ENCODE assay signal across 33 cellular contexts in the genomic region with DNA sequence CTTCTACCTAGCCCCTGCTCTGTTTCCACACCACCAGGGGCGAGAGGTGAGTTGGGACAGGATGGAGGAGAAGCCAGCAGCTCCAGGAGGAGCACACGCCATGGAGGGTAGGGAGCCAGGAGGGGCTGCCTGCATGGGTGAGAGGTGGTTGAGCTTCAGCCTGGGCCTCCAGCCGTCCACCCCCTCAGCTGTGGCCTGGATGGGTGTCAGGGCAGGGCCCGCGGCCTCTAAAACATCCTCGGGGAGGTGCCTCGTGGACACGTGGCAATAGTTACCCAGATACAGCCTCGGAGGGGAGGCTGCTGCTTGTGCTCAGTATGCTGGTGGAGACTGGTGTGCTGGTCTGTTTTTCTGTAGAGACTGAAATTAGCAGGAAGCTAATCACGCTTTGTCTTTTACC.
"Had no signal": no experiment of that assay in that cellular context is flagged by ENCODE, and none has a peak within 500 bp of the region (broad histone marks: within the 10 kb centered on the region; RNA-seq: fewer than 3 reads in every experiment).

No MANE protein-coding gene starts in this region.

- ATAC-seq: activated CD4-positive, CD25-positive, alpha-beta regulatory T cell treated with anti-CD3 and anti-CD28 coated beads, Interleukin-2, amount 50 U/mL, for 24 hours; activated CD8-positive, alpha-beta T cell treated with anti-CD3 and anti-CD28 coated beads for 36 hours; activated T-cell treated with anti-CD3 and anti-CD28 coated beads, Interleukin-2, amount 50 U/mL, for 4 hours; activated T-helper 17 cell treated with anti-CD3 and anti-CD28 coated beads, Interleukin-2, amount 50 U/mL, for 72 hours; effector memory CD8-positive, alpha-beta T cell; gastroesophageal sphincter; T-helper 17 cell had no signal

- H3K27me3 Mint-ChIP-seq: activated CD8-positive, alpha-beta T cell treated with anti-CD3 and anti-CD28 coated beads for 36 hours; activated naive CD8-positive, alpha-beta T cell; activated T-helper 17 cell treated with anti-CD3 and anti-CD28 coated beads, Interleukin-2, amount 50 U/mL, for 72 hours had no signal

- H3K4me3 Mint-ChIP-seq: activated B cell treated with CpG ODN at 0.5 μM for 24 hours; activated CD8-positive, alpha-beta T cell treated with anti-CD3 and anti-CD28 coated beads for 36 hours; activated naive CD8-positive, alpha-beta T cell; activated T-cell treated with anti-CD3 and anti-CD28 coated beads, Interleukin-2, amount 50 U/mL, for 4 hours; activated T-helper 17 cell treated with anti-CD3 and anti-CD28 coated beads, Interleukin-2, amount 50 U/mL, for 72 hours; effector memory CD8-positive, alpha-beta T cell; T-helper 17 cell; T-helper 2 cell treated with Interferon-gamma antibody and Interleukin-4, amounts not matched to agents 5 μg/mL and 100 μg/mL, for 36 hours had no signal

- H3K36me3 Mint-ChIP-seq: activated naive CD8-positive, alpha-beta T cell had no signal

- H3K27ac ChIP-seq: ascending aorta, brain microvascular endothelial cell, epithelial cell of prostate, esophagus squamous epithelium, gastroesophageal sphincter, WERI-Rb-1 had no signal

- H3K9me3 ChIP-seq: ascending aorta, esophagus squamous epithelium, gastroesophageal sphincter had no signal

- H3K36me3 ChIP-seq: ascending aorta, brain microvascular endothelial cell, esophagus squamous epithelium, gastroesophageal sphincter, WERI-Rb-1 had no signal

- DNase-seq: activated B cell treated with CpG ODN at 0.5 μM for 24 hours; activated CD4-positive, alpha-beta T cell treated with anti-CD3 and anti-CD28 coated beads for 48 hours; activated CD4-positive, alpha-beta T cell treated with anti-CD3 and anti-CD28 coated beads, Interleukin-2, amount 50 U/mL, for 1 hour; activated CD4-positive, alpha-beta T cell treated with anti-CD3 and anti-CD28 coated beads, Interleukin-2, amount 50 U/mL, for 48 hours; activated CD8-positive, alpha-beta memory T cell treated with anti-CD3 and anti-CD28 coated beads for 24 hours; activated CD8-positive, alpha-beta T cell treated with anti-CD3 and anti-CD28 coated beads for 36 hours; activated effector memory CD4-positive, alpha-beta T cell treated with Interleukin-2 at 50 U/mL for 16 hours; activated gamma-delta T cell treated with Interleukin-2 at 50 U/mL for 16 hours; activated naive CD4-positive, alpha-beta T cell treated with anti-CD3 and anti-CD28 coated beads, Interleukin-2, amount 50 U/mL, for 16 hours; activated naive CD4-positive, alpha-beta T cell treated with Interleukin-2 at 50 U/mL for 16 hours; activated T-cell treated with anti-CD3 and anti-CD28 coated beads, Interleukin-2, amount 50 U/mL, for 4 hours; brain microvascular endothelial cell; cortex of kidney; dermis blood vessel endothelial cell; effector CD4-positive, alpha-beta T cell; effector memory CD8-positive, alpha-beta T cell; esophagus squamous epithelium; foreskin melanocyte; head of caudate nucleus; T-helper 1 cell; T-helper 17 cell; T1000; WERI-Rb-1 had no signal

- H3K27ac Mint-ChIP-seq: activated B cell treated with CpG ODN at 0.5 μM for 24 hours; activated CD8-positive, alpha-beta T cell treated with anti-CD3 and anti-CD28 coated beads for 36 hours; activated naive CD8-positive, alpha-beta T cell; activated T-helper 17 cell treated with anti-CD3 and anti-CD28 coated beads, Interleukin-2, amount 50 U/mL, for 72 hours; T-helper 17 cell; T-helper 2 cell treated with Interferon-gamma antibody and Interleukin-4, amounts not matched to agents 5 μg/mL and 100 μg/mL, for 36 hours had no signal

- H3K4me1 Mint-ChIP-seq: activated B cell treated with CpG ODN at 0.5 μM for 24 hours; activated T-helper 17 cell treated with anti-CD3 and anti-CD28 coated beads, Interleukin-2, amount 50 U/mL, for 72 hours; T-helper 17 cell had no signal

- H3K9me3 Mint-ChIP-seq: activated B cell treated with CpG ODN at 0.5 μM for 24 hours; activated CD8-positive, alpha-beta T cell treated with anti-CD3 and anti-CD28 coated beads for 36 hours; activated T-cell treated with anti-CD3 and anti-CD28 coated beads, Interleukin-2, amount 50 U/mL, for 4 hours; activated T-helper 17 cell treated with anti-CD3 and anti-CD28 coated beads, Interleukin-2, amount 50 U/mL, for 72 hours; effector memory CD8-positive, alpha-beta T cell; T-helper 2 cell treated with Interferon-gamma antibody and Interleukin-4, amounts not matched to agents 5 μg/mL and 100 μg/mL, for 36 hours had no signal

- FAIRE-seq: colon, endometrium, endothelial cell of umbilical vein had no signal

- H3K27me3 ChIP-seq: ascending aorta, brain microvascular endothelial cell, esophagus squamous epithelium, gastroesophageal sphincter had no signal

- H3K4me3 ChIP-seq: ascending aorta, esophagus squamous epithelium, gastroesophageal sphincter had no signal
